In genomic region chr17:8162997-8163977, GRCh38 we compare ENCODE assay signal across 8 cellular contexts. TPM values are rescaled to one million over a fixed set of nuclear protein-coding genes. Genes with fewer than 3 reads are reported as not detected.
DNase-seq lines count a peak whose midpoint lies in the region; ATAC-seq and TF ChIP-seq lines count a peak whose summit lies in the region.

No MANE protein-coding gene starts in this region.

- H3K9me3 ChIP-seq in AG04450 (ENCODE audit: control insufficient read depth, insufficient read depth, low read length): no peaks in the 10 kb centered on the region; the same call in 1 of the 2 replicates
- no peaks in the 10 kb centered on the region for H3K9me3 ChIP-seq in HEK293 (ENCODE audit: control insufficient read depth, insufficient read depth, low read depth, low read length)
- H3K9me3 ChIP-seq in WERI-Rb-1 (ENCODE audit: severe bottlenecking): no peaks in the 10 kb centered on the region
- no peaks in the 10 kb centered on the region for H3K9me3 ChIP-seq in esophagus squamous epithelium
- no peaks in the 10 kb centered on the region for H3K9me3 ChIP-seq in neuron (ENCODE audit: low read length)

- DNase-seq in AG04450 (ENCODE audit: low read depth, low spot score): no peak
- DNase-seq in WERI-Rb-1: peak; percentile 92
- DNase-seq in esophagus squamous epithelium (lab: John Stamatoyannopoulos, UW): no peak

- peaks cover 12 to 32% of the 10 kb centered on the region in 2 experiments; a peak in 2 of 3 replicates for H3K36me3 ChIP-seq in HEK293 (ENCODE audit: control insufficient read depth in 2 of 2, insufficient read depth in 1 of 2, low read length in 2 of 2)
- peaks cover 31% of the 10 kb centered on the region for H3K36me3 ChIP-seq in WERI-Rb-1
- peaks cover 0 to 27% (median 7%) of the 10 kb centered on the region in 3 donors for H3K36me3 ChIP-seq in esophagus squamous epithelium
- H3K36me3 ChIP-seq in neuron (ENCODE audit: insufficient read depth, low read length): peaks cover 26% of the 10 kb centered on the region

- POLR2A ChIA-PET in AG04450 (lab: Yijun Ruan, JAX) (interaction anchor here (0.6 to 1.3 kb wide), 2 partner anchors 10 to 812 kb away, joined by 3 to 9 read pairs; no protein-coding TSS in a partner anchor), HEK293 (lab: Yijun Ruan, JAX) (interaction anchor here (0.6 to 1.8 kb wide), 7 partner anchors 9 to 52 kb away, joined by 3 to 25 read pairs (median 4); partner anchors contain the start of genes AURKB and BORCS6)

- ATAC-seq in HG03520 (IDR thresholded peaks at IDR 0.05; ENCODE audit: unreplicated experiment) (no peak), HG02840 (IDR thresholded peaks at IDR 0.05; ENCODE audit: low FRiP score, unreplicated experiment) (no peak), HG02571 (IDR thresholded peaks at IDR 0.05; ENCODE audit: unreplicated experiment) (no peak)

- CTCF ChIA-PET in AG04450 (lab: Charles Lee): interaction anchor here (0.6 kb wide), 1 partner anchor 530 kb away, joined by 6 read pairs; no protein-coding TSS in a partner anchor
- CTCF ChIA-PET in HEK293 (lab: Yijun Ruan, JAX): no interaction called here

- no peak overlapping the region for H2AFZ ChIP-seq in neuron (ENCODE audit: low read depth, low read length)

- intact Hi-C loops in esophagus squamous epithelium (cut with DNase I): no loop called here

- H3K4me3 ChIP-seq in AG04450 (ENCODE audit: low read depth, low read length) (peak overlapping the region; percentile 90), HEK293 (ENCODE audit: low read depth, low read length) (peak overlapping the region; percentile 89), WERI-Rb-1 (ENCODE audit: low read depth, low read length) (peak overlapping the region; percentile 82), esophagus squamous epithelium (peak overlapping the region; percentile 73 to 100 (median 89)), neuron (ENCODE audit: low read length) (peak overlapping the region; percentile 77)

- TF ChIP-seq POLR2A in esophagus squamous epithelium (IDR thresholded peaks at IDR 0.05): no peak

- WGBS in esophagus squamous epithelium, 2 donors: 17 to 26% methylated on average over 5 to 14 of the region's 55 CpGs

- H3K4me1 ChIP-seq in HEK293 (ENCODE audit: control insufficient read depth, insufficient read depth, low read length) (peaks cover 24% of the 10 kb centered on the region), esophagus squamous epithelium (peaks cover 44 to 74% (median 47%) of the 10 kb centered on the region in 3 donors), neuron (ENCODE audit: insufficient read depth, low read length) (peaks cover 44% of the 10 kb centered on the region)

- TF ChIP-seq CTCF in AG04450 (IDR thresholded peaks at IDR 0.05; ENCODE audit: low read depth, low read length) (no peak), HEK293 (tag by site-specific recombination; IDR thresholded peaks at IDR 0.05) (no peak), WERI-Rb-1 (IDR thresholded peaks at IDR 0.05; ENCODE audit: low read depth, low read length) (no peak), esophagus squamous epithelium (IDR thresholded peaks at IDR 0.05) (no peak)

- H3K27me3 ChIP-seq in AG04450 (ENCODE audit: control insufficient read depth, insufficient read depth, low read length) (no peaks in the 10 kb centered on the region), WERI-Rb-1 (ENCODE audit: insufficient read depth, low read depth, severe bottlenecking) (no peaks in the 10 kb centered on the region), esophagus squamous epithelium (no peaks in the 10 kb centered on the region), neuron (ENCODE audit: insufficient read depth, low read length) (no peaks in the 10 kb centered on the region)

- H3K27ac ChIP-seq in AG04450 (ENCODE audit: low read depth, low read length) (peak overlapping the region; percentile 47), HEK293 (ENCODE audit: extremely low read depth, low read depth, low read length) (peak overlapping the region; percentile 96), WERI-Rb-1 (peak overlapping the region; percentile 98), esophagus squamous epithelium (peak overlapping the region; percentile 97 to 100 (median 99))

TF ChIP-seq in HEK293, 187 proteins besides CTCF, POLR2A, EP300 and RAD21 (continues in another document):
- TF ChIP-seq KLF7 (tag by site-specific recombination; IDR thresholded peaks at IDR 0.05; ENCODE audit: borderline replicate concordance): peak; percentile 41; the same call in 1 of the 2 replicates
- TF ChIP-seq ZBTB1 (tag by site-specific recombination; IDR thresholded peaks at IDR 0.05): peak; percentile 84; the same call in 1 of the 2 replicates
- peak; percentile 77 for TF ChIP-seq SP3 (tag by site-specific recombination; IDR thresholded peaks at IDR 0.05)
- no peak for TF ChIP-seq ZNF776 (tag by site-specific recombination; IDR thresholded peaks at IDR 0.05; ENCODE audit: borderline replicate concordance)
- TF ChIP-seq ZFHX2 (tag by site-specific recombination; conservative IDR thresholded peaks at IDR 0.05): peak; percentile 72
- peak; percentile 65 for TF ChIP-seq EGR2 (tag by site-specific recombination; IDR thresholded peaks at IDR 0.05; ENCODE audit: low read depth)
- no peak for TF ChIP-seq ZNF623 (tag by site-specific recombination; IDR thresholded peaks at IDR 0.05)
- TF ChIP-seq PRDM10 (tag by site-specific recombination; IDR thresholded peaks at IDR 0.05): peak; percentile 43
- TF ChIP-seq ZBTB8A (tag by site-specific recombination; IDR thresholded peaks at IDR 0.05): peak; percentile 24; the same call in 1 of the 2 replicates
- peak; percentile 21 for TF ChIP-seq SP7 (tag by site-specific recombination; IDR thresholded peaks at IDR 0.05)
- TF ChIP-seq ZEB2 (tag by site-specific recombination; IDR thresholded peaks at IDR 0.05): peak; percentile 15; the same call in 1 of the 2 replicates
- TF ChIP-seq PATZ1 (tag by site-specific recombination; IDR thresholded peaks at IDR 0.05): peak; percentile 75

RNA-seq across cellular contexts. Expression of gene VAMP2, which starts 0.5 kb away (rescaled TPM):
- polyA plus RNA-seq in AG04450 (2011; rRNA removed): 20.8 and 24.3 TPM in 2 replicates
- polyA minus RNA-seq in AG04450 (2011; rRNA and poly(A)+ RNA removed): 9.4 and 13.1 TPM in 2 replicates
- total RNA-seq in esophagus squamous epithelium: 10 to 100 TPM in 3 of 4 donors, 1 to 10 TPM in 1; 6.2 to 20.4 (median 12.0) TPM

RNA-seq across cellular contexts. Expression of gene PER1, which starts 11.1 kb away (rescaled TPM):
- 3.1 and 5.5 TPM in 2 replicates for polyA plus RNA-seq in AG04450 (2011; rRNA removed)
- 11.4 and 19.0 TPM in 2 replicates for polyA minus RNA-seq in AG04450 (2011; rRNA and poly(A)+ RNA removed)
- 10 to 100 TPM; 33.6 to 95.0 (median 56.3) TPM for total RNA-seq in esophagus squamous epithelium

RNA-seq across cellular contexts. Expression of gene TMEM107, which starts 12.9 kb away (rescaled TPM):
- polyA plus RNA-seq in AG04450 (2011; rRNA removed): 8.7 and 9.6 TPM in 2 replicates
- 68.2 and 152 TPM in 2 replicates for polyA minus RNA-seq in AG04450 (2011; rRNA and poly(A)+ RNA removed)
- 10 to 100 TPM; 12.7 to 21.7 (median 15.5) TPM for total RNA-seq in esophagus squamous epithelium

RNA-seq across cellular contexts. Expression of gene BORCS6, which starts 26.7 kb away (rescaled TPM):
- polyA plus RNA-seq in AG04450 (2011; rRNA removed): 2.3 and 2.7 TPM in 2 replicates
- 2.6 and 3.0 TPM in 2 replicates for polyA minus RNA-seq in AG04450 (2011; rRNA and poly(A)+ RNA removed)
- total RNA-seq in esophagus squamous epithelium: 10 to 100 TPM in 3 of 4 donors, 1 to 10 TPM in 1; 8.8 to 16.5 (median 13.4) TPM

RNA-seq across cellular contexts. Expression of gene HES7, which starts 39.4 kb away (rescaled TPM):
- polyA plus RNA-seq in AG04450 (2011; rRNA removed): not detected in 2 replicates
- polyA minus RNA-seq in AG04450 (2011; rRNA and poly(A)+ RNA removed): not detected in 2 replicates
- total RNA-seq in esophagus squamous epithelium: not detected

Comparison
In these comparisons a context has a peak if more than half of its experiments do, and no peak if none do; other contexts are left out.
1. H3K27ac ChIP-seq: peak in every context shown above with its lines; median percentile 99 in esophagus squamous epithelium; 98 in WERI-Rb-1; 96 in HEK293; 47 in AG04450.